18 cellular contexts compared by ENCODE assay signal in genomic region chr4:143082698-143083097, GRCh38.
DNase-seq lines count a peak whose midpoint lies in the region; ATAC-seq and TF ChIP-seq lines count a peak whose summit lies in the region.
"Had no signal": no experiment of that assay in that cellular context is flagged by ENCODE, and none has a peak within 500 bp of the region (broad histone marks: within the 10 kb centered on the region; RNA-seq: fewer than 3 reads in every experiment).

No MANE protein-coding gene starts in this region.

- H3K79me2 ChIP-seq in smooth muscle cell (ENCODE audit: low read depth), result no peaks in the 10 kb centered on the region

- H3K9me3 ChIP-seq in mucosa of descending colon (no peaks in the 10 kb centered on the region), smooth muscle cell (replicated peaks; ENCODE audit: low read depth) (no peaks in the 10 kb centered on the region)
- H3K9me3 ChIP-seq: A549 had no signal

- H3K4me3 ChIP-seq in fibroblast of the aortic adventitia (ENCODE audit: low read depth, low read length) (no peak overlapping the region), mucosa of descending colon (no peak overlapping the region), smooth muscle cell (no peak overlapping the region)
- H3K4me3 ChIP-seq: A549 had no signal

- no peak overlapping the region for H3K9ac ChIP-seq in smooth muscle cell (ENCODE audit: low read depth)

- H3K27me3 ChIP-seq in smooth muscle cell (ENCODE audit: low read depth), result no peaks in the 10 kb centered on the region

- peaks cover 20% of the 10 kb centered on the region for H3K4me1 ChIP-seq in mucosa of descending colon (ENCODE audit: low read depth)
- H3K4me1 ChIP-seq in smooth muscle cell (ENCODE audit: low read depth), result no peaks in the 10 kb centered on the region

- H3K4me2 ChIP-seq in smooth muscle cell, result no peak overlapping the region
- H3K4me2 ChIP-seq: A549 had no signal

- intact Hi-C loops in mucosa of descending colon (cut with DNase I, micrococcal nuclease), result no loop called here

- DNase-seq in OCI-M1 (lab: John Stamatoyannopoulos, UW), result peak; percentile 17
- peak; percentile 1 for DNase-seq in fibroblast of the aortic adventitia (ENCODE audit: low read depth)
- DNase-seq in mucosa of descending colon, result no peak
- DNase-seq in smooth muscle cell (lab: John Stamatoyannopoulos, UW; ENCODE audit: unreplicated experiment), result no peak
- no peak for DNase-seq in NCI-H1092 (lab: John Stamatoyannopoulos, UW)
- no peak for DNase-seq in AG20443 (ENCODE audit: low spot score)
- DNase-seq: 8988T; ACHN; C1 segment of cervical spinal cord; CD4-positive, alpha-beta memory T cell; COR-L47; DMS153; DND-41; GOT3; H7; HCEC 1CT had no signal

- peak; percentile 60 for ATAC-seq in mucosa of descending colon
- ATAC-seq in HG03280 (IDR thresholded peaks at IDR 0.05; ENCODE audit: unreplicated experiment), result no peak
- ATAC-seq: A549 had no signal

- H3K36me3 ChIP-seq in mucosa of descending colon (ENCODE audit: low read depth), result no peaks in the 10 kb centered on the region
- H3K36me3 ChIP-seq in smooth muscle cell (ENCODE audit: low read depth), result no peaks in the 10 kb centered on the region

- WGBS in smooth muscle cell (ENCODE audit: low lambda C conversion rate), result 55% methylated on average over 1 of the region's 1 CpG

- TF ChIP-seq CTCF in fibroblast of the aortic adventitia (IDR thresholded peaks at IDR 0.05; ENCODE audit: insufficient read depth, low read length), result no peak
- TF ChIP-seq CTCF in mucosa of descending colon (IDR thresholded peaks at IDR 0.05), result no peak
- TF ChIP-seq CTCF in smooth muscle cell (IDR thresholded peaks at IDR 0.05; ENCODE audit: borderline replicate concordance, insufficient read depth, poor library complexity, severe bottlenecking), result no peak

- H3K27ac ChIP-seq in smooth muscle cell (ENCODE audit: low read depth), result no peak overlapping the region
- H3K27ac ChIP-seq: A549 had no signal

- peak overlapping the region; percentile 41 for H2AFZ ChIP-seq in smooth muscle cell (ENCODE audit: low read depth)

- H4K20me1 ChIP-seq in smooth muscle cell (ENCODE audit: low read depth), result no peaks in the 10 kb centered on the region

- H3F3A ChIP-seq in smooth muscle cell (ENCODE audit: low read depth), result peaks cover 4% of the 10 kb centered on the region

Comparison
In these comparisons a context has a peak if more than half of its experiments do, and no peak if none do; other contexts are left out.
1. DNase-seq: peak in OCI-M1 (single experiment) and fibroblast of the aortic adventitia (single experiment); none in mucosa of descending colon (0 of 3), smooth muscle cell (single experiment), NCI-H1092 (single experiment) and AG20443 (single experiment).